2 cellular contexts compared by ENCODE assay signal in genomic region chr18:57749604-57749970, GRCh38.
TF ChIP-seq lines count a peak whose summit lies in the region.

No MANE protein-coding gene starts in this region.

TF ChIP-seq in A549, 52 proteins besides CTCF, POLR2A, EP300 and RAD21 (continued from another document):
- TF ChIP-seq SREBF2 (IDR thresholded peaks at IDR 0.05), result no peak
- TF ChIP-seq PBX3 (IDR thresholded peaks at IDR 0.05), result no peak
- no peak for TF ChIP-seq TFCP2L1 (CRISPR knock-in tag; IDR thresholded peaks at IDR 0.05)
- no peak for TF ChIP-seq USF2 (IDR thresholded peaks at IDR 0.05)
- TF ChIP-seq ZSCAN20 (CRISPR knock-in tag; IDR thresholded peaks at IDR 0.05), result no peak
- no peak for TF ChIP-seq CHD2 (IDR thresholded peaks at IDR 0.05; ENCODE audit: low read length, partially characterized antibody)
- no peak for TF ChIP-seq NPAS2 (CRISPR knock-in tag; IDR thresholded peaks at IDR 0.05; ENCODE audit: borderline replicate concordance)
- TF ChIP-seq KDM5A (IDR thresholded peaks at IDR 0.05), result no peak
- no peak for TF ChIP-seq HEYL (CRISPR knock-in tag; IDR thresholded peaks at IDR 0.05)
- TF ChIP-seq HDAC2 (IDR thresholded peaks at IDR 0.05), result no peak
- TF ChIP-seq HOXA7 (CRISPR knock-in tag; IDR thresholded peaks at IDR 0.05), result no peak
- TF ChIP-seq RNF2 (IDR thresholded peaks at IDR 0.05; ENCODE audit: borderline replicate concordance, low read depth), result no peak
- TF ChIP-seq BHLHE40 (IDR thresholded peaks at IDR 0.05; ENCODE audit: low read depth, low read length), result no peak
- TF ChIP-seq GATA3 (IDR thresholded peaks at IDR 0.05; ENCODE audit: borderline replicate concordance), result no peak

TF ChIP-seq in GM23338, 12 proteins besides CTCF, POLR2A, EP300 and RAD21 (continued from another document):
- TF ChIP-seq ZNF114 (CRISPR knock-in tag; IDR thresholded peaks at IDR 0.05), result no peak
- no peak for TF ChIP-seq NANOG (IDR thresholded peaks at IDR 0.05; ENCODE audit: borderline replicate concordance)
- no peak for TF ChIP-seq ZNF462 (CRISPR knock-in tag; IDR thresholded peaks at IDR 0.05)
- no peak for TF ChIP-seq ETS1 (IDR thresholded peaks at IDR 0.05)
